ENCODE assay signal across 19 cellular contexts in the genomic region with DNA sequence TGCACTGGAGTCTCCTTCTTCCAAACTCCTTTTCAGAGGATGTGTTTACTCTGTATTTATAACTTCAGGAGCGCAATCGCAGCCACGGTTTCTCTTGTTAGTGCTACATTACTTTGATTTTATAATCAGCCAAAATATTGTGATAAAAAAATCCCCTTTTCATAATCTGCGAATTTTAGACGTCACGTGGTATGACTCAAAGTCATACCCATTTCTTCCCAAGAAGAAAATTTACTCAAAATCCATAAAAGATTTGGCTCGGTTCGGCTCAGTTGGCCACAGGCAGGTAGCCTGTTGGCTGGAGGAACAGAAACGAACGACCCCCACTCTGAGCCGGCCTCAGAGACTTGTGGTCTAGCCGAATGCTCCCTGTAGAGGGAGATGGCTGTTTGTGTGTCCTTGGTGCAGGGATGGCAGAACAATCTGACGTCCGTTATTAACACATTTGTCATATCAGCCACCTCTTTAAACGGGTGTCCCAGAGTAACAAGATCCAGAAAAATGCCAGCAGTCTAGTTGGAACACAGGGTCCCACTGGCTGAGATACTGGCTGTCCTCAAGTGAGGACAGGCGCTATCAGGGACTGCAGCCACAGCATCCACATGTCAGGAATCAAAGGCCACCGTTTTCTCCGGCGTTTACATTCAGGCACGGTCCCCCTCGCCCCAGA.
"Had no signal": no experiment of that assay in that cellular context is flagged by ENCODE, and none has a peak within 500 bp of the region (broad histone marks: within the 10 kb centered on the region; RNA-seq: fewer than 3 reads in every experiment).

No MANE protein-coding gene starts in this region.

- H3K27ac ChIP-seq: coronary artery, esophagus muscularis mucosa, pancreas, upper lobe of right lung had no signal

- H3K36me3 Mint-ChIP-seq: activated naive CD4-positive, alpha-beta T cell treated with anti-CD3 and anti-CD28 coated beads, Interleukin-2, amount 50 U/mL, for 72 hours; mesothelial cell of epicardium; natural killer cell treated with Interleukin-12 subunit alpha and Interleukin-12 subunit beta and Interleukin-15 and Interleukin-18, amount 100 ng/mL, for 72 hours had no signal

- H3K27ac Mint-ChIP-seq: activated naive CD4-positive, alpha-beta T cell treated with anti-CD3 and anti-CD28 coated beads, Interleukin-2, amount 50 U/mL, for 72 hours; mesothelial cell of epicardium; natural killer cell treated with Interleukin-12 subunit alpha and Interleukin-12 subunit beta and Interleukin-15 and Interleukin-18, amount 100 ng/mL, for 72 hours; T-helper 1 cell treated with Interleukin-12 subunit alpha and Interleukin-12 subunit beta and Interleukin-4 antibody, amounts not matched to agents 30 μg/mL and 1 μg/mL, for 36 hours; WTC11 had no signal

- FAIRE-seq: astrocyte, frontal cortex, pancreas had no signal

- H3K9me3 ChIP-seq: esophagus muscularis mucosa, pancreas, upper lobe of right lung had no signal

- H3K27me3 ChIP-seq: esophagus muscularis mucosa, pancreas, upper lobe of right lung had no signal

- H3K4me3 ChIP-seq: coronary artery, esophagus muscularis mucosa, pancreas, upper lobe of right lung had no signal

- DNase-seq: activated gamma-delta T cell treated with Interleukin-2 at 50 U/mL for 16 hours; activated T-cell treated with anti-CD3 and anti-CD28 coated beads, Interleukin-2, amount 50 U/mL, for 1 hour; islet precursor cell; mammary epithelial cell; stimulated activated CD4-positive, alpha-beta T cell treated with anti-CD3 and anti-CD28 coated beads, Interleukin-4, amount 100 ng/mL, for 24 hours; stimulated activated naive CD8-positive, alpha-beta T cell treated with anti-CD3 and anti-CD28 coated beads, Interleukin-15, Interleukin-2, amounts not matched to agents 100 U/mL and 50 U/mL, for 24 hours; T1000; upper lobe of right lung had no signal

- H3K4me1 Mint-ChIP-seq: mesothelial cell of epicardium had no signal

- ATAC-seq: activated naive CD4-positive, alpha-beta T cell treated with anti-CD3 and anti-CD28 coated beads, Interleukin-2, amount 50 U/mL, for 72 hours; left lobe of liver; natural killer cell treated with Interleukin-12 subunit alpha and Interleukin-12 subunit beta and Interleukin-15 and Interleukin-18, amount 100 ng/mL, for 72 hours; pancreas; stimulated activated naive CD8-positive, alpha-beta T cell treated with anti-CD3 and anti-CD28 coated beads, Interleukin-15, Interleukin-2, amounts not matched to agents 100 U/mL and 50 U/mL, for 24 hours; upper lobe of right lung; WTC11 had no signal

- H3K4me3 Mint-ChIP-seq: mesothelial cell of epicardium; natural killer cell treated with Interleukin-12 subunit alpha and Interleukin-12 subunit beta and Interleukin-15 and Interleukin-18, amount 100 ng/mL, for 72 hours; T-helper 1 cell treated with Interleukin-12 subunit alpha and Interleukin-12 subunit beta and Interleukin-4 antibody, amounts not matched to agents 30 μg/mL and 1 μg/mL, for 36 hours; WTC11 had no signal

- H3K9me3 Mint-ChIP-seq: activated naive CD4-positive, alpha-beta T cell treated with anti-CD3 and anti-CD28 coated beads, Interleukin-2, amount 50 U/mL, for 72 hours; mesothelial cell of epicardium; natural killer cell treated with Interleukin-12 subunit alpha and Interleukin-12 subunit beta and Interleukin-15 and Interleukin-18, amount 100 ng/mL, for 72 hours; T-helper 1 cell treated with Interleukin-12 subunit alpha and Interleukin-12 subunit beta and Interleukin-4 antibody, amounts not matched to agents 30 μg/mL and 1 μg/mL, for 36 hours had no signal

- H3K4me1 ChIP-seq: pancreas, upper lobe of right lung had no signal

- H3K36me3 ChIP-seq: esophagus muscularis mucosa, pancreas, upper lobe of right lung had no signal
